In the genomic region with DNA sequence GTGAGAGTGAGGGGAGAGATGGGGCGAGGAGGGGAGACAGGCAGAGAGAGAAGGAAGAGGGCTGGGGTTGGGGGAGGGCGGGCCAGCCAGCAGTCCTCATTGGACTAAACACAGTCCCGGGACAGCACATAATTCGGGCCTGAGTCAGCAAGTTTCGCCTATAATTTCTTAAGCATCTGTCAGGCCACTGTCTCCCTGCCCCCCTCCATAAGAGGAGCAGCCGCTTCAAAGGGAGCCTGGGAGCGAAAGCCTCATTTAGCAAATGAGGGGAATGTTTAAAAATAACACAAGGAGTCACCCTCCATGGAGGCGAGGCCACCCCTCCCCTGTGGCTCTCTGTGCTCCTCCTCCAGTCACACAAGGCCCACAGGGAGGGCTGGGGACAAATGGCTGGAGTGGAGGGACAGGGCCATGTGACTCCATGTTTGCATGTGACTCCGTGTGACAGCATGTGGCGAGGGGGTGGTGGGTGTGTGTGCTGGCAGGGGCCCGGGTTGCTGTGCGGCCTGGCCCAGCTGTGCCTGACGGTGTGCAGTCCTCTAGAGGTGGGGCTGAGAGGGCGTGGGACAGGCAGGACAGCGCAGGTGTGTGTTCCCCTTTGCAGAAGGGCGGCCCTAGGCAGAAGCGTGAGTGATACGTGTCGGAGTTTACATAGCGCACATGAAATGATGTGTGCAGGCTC, we compare ENCODE assay signal across 9 cellular contexts.
A peak's percentile ranks its signal among the peaks of the same experiment; 100 is the strongest.
DNase-seq lines count a peak whose midpoint lies in the region; ATAC-seq and TF ChIP-seq lines count a peak whose summit lies in the region.
"Had no signal": no experiment of that assay in that cellular context is flagged by ENCODE, and none has a peak within 500 bp of the region (broad histone marks: within the 10 kb centered on the region; RNA-seq: fewer than 3 reads in every experiment).

No MANE protein-coding gene starts in this region.

- H3K4me2 ChIP-seq in IMR-90 (ENCODE audit: low read depth, low read length) (peak overlapping the region; percentile 23; the same call in 1 of the 2 replicates), mammary epithelial cell (ENCODE audit: insufficient read depth, low read depth, low read length) (no peak overlapping the region)

- BruUV-seq in IMR-90 (replicated peaks; lab: Mats Ljungman, UMichigan) (no TSS peak), mammary epithelial cell (replicated peaks; lab: Mats Ljungman, UMichigan) (no TSS peak)

- TF ChIP-seq EP300 in transverse colon (IDR thresholded peaks at IDR 0.05; ENCODE audit: low read depth), result no peak

- H2BK15ac ChIP-seq in IMR-90 (ENCODE audit: low read depth, low read length), result peak overlapping the region; percentile 30; the same call in 2 of the 3 replicates

- POLR2A ChIA-PET in IMR-90 (lab: Charles Lee; ENCODE audit: unreplicated experiment), result no interaction called here

- H3K4ac ChIP-seq in IMR-90 (ENCODE audit: low read depth, low read length), result peak overlapping the region; percentile 91

- H3K23ac ChIP-seq in IMR-90 (ENCODE audit: low read depth, low read length), result peak overlapping the region; percentile 13

- no peaks in the 10 kb centered on the region for H4K20me1 ChIP-seq in IMR-90 (ENCODE audit: insufficient read depth, low read length)
- H4K20me1 ChIP-seq in mammary epithelial cell (ENCODE audit: insufficient read depth, low read length), result no peaks in the 10 kb centered on the region

- CTCF ChIA-PET in IMR-90 (lab: Yijun Ruan, JAX), result no interaction called here
- CTCF ChIA-PET in mammary epithelial cell (lab: Charles Lee; ENCODE audit: low non-redundant PET), result no interaction called here

- TF ChIP-seq CTCF in IMR-90 (conservative IDR thresholded peaks at IDR 0.05; ENCODE audit: low read depth, low read length) (no peak), mammary epithelial cell (conservative IDR thresholded peaks at IDR 0.05 in 1 of 2, IDR thresholded peaks at IDR 0.05 in 1 of 2; ENCODE audit: extremely low read depth in 1 of 2, insufficient read depth in 1 of 2, low read depth in 1 of 2, low read length in 2 of 2) (no peak), left lung (IDR thresholded peaks at IDR 0.05) (no peak), transverse colon (IDR thresholded peaks at IDR 0.05) (no peak)

- 71% methylated on average over 6 of the region's 20 CpGs; no CpG with 5 or more reads in 1 of the 2 experiments for WGBS in IMR-90 (ENCODE audit: extremely low coverage in 2 of 2, insufficient read length in 1 of 2), 2 experiments
- WGBS in mammary epithelial cell (ENCODE audit: low coverage, missing lambda C conversion rate), result 37% methylated on average over 4 of the region's 20 CpGs
- 54 to 60% methylated on average over 9 to 20 of the region's 20 CpGs for WGBS in transverse colon (ENCODE audit: low coverage in 1 of 2), 2 donors

- peak overlapping the region; percentile 70; the same call in 1 of the 2 replicates for H4K5ac ChIP-seq in IMR-90 (ENCODE audit: low read depth, low read length)

- H2BK120ac ChIP-seq in IMR-90 (ENCODE audit: low read depth, low read length), result peak overlapping the region; percentile 97

- no peaks in the 10 kb centered on the region for H3K36me3 ChIP-seq in IMR-90 (ENCODE audit: control insufficient read depth, insufficient read depth, low read length)
- no peaks in the 10 kb centered on the region for H3K36me3 ChIP-seq in mammary epithelial cell (ENCODE audit: insufficient read depth, low read length)
- no peaks in the 10 kb centered on the region for H3K36me3 ChIP-seq in left lung
- H3K36me3 ChIP-seq in transverse colon, result no peaks in the 10 kb centered on the region

- H3K14ac ChIP-seq in IMR-90 (replicated peaks; ENCODE audit: low read depth, low read length), result peak overlapping the region; percentile 63

- peak overlapping the region; percentile 76; the same call in 1 of the 2 replicates for H2AK5ac ChIP-seq in IMR-90 (ENCODE audit: low read depth, low read length)

- intact Hi-C loops in IMR-90 (cut with micrococcal nuclease), result no loop called here
- intact Hi-C loops in mammary epithelial cell (cut with micrococcal nuclease), result no loop called here
- intact Hi-C loops in left lung (cut with DNase I), result no loop called here
- intact Hi-C loops in transverse colon (cut with DNase I; ENCODE audit: low total_unique reads), result no loop called here

- DNase-seq in AG08395 (ENCODE audit: low spot score), result peak; percentile 95
- DNase-seq in IMR-90, result peak; percentile 86
- DNase-seq in mammary epithelial cell, result peak; percentile 68
- DNase-seq in left lung, result peak in 1 of 2 donors; percentile 64
- DNase-seq in SKM-1 (lab: John Stamatoyannopoulos, UW; ENCODE audit: unreplicated experiment), result no peak
- no peak for DNase-seq in transverse colon
- DNase-seq in activated CD8-positive, alpha-beta memory T cell treated with anti-CD3 and anti-CD28 coated beads, Interleukin-2, amount 50 U/mL, for 4 hours, result no peak
- DNase-seq: SW 1271 had no signal

- H3K79me1 ChIP-seq in IMR-90 (ENCODE audit: low read depth in 1 of 2, low read length in 2 of 2), result no peaks in the 10 kb centered on the region

- H3K4me1 ChIP-seq in IMR-90 (ENCODE audit: control insufficient read depth, insufficient read depth, low read length), result peaks cover 12% of the 10 kb centered on the region; the same call in 1 of the 2 replicates
- peaks cover 3% of the 10 kb centered on the region for H3K4me1 ChIP-seq in mammary epithelial cell (ENCODE audit: insufficient read depth, low read length)
- no peaks in the 10 kb centered on the region for H3K4me1 ChIP-seq in left lung
- peaks cover 0 to 5% (median 0%) of the 10 kb centered on the region in 4 donors for H3K4me1 ChIP-seq in transverse colon

- no peak overlapping the region for H3K56ac ChIP-seq in IMR-90 (ENCODE audit: extremely low read depth, insufficient read depth, low read length)

- H4K91ac ChIP-seq in IMR-90 (ENCODE audit: insufficient read depth, low read depth, low read length), result peak overlapping the region; percentile 93

- H3K9me3 ChIP-seq in IMR-90 (ENCODE audit: control insufficient read depth, insufficient read depth, low read length) (no peaks in the 10 kb centered on the region), mammary epithelial cell (replicated peaks; ENCODE audit: insufficient read depth, low read length) (no peaks in the 10 kb centered on the region), left lung (no peaks in the 10 kb centered on the region), transverse colon (no peaks in the 10 kb centered on the region)

- H3K4me3 ChIP-seq in IMR-90 (ENCODE audit: insufficient read depth, low read depth, low read length), result no peak overlapping the region
- H3K4me3 ChIP-seq in mammary epithelial cell (replicated peaks in 1 of 3; ENCODE audit: insufficient read depth in 1 of 3, low read depth in 2 of 3, low read length in 3 of 3), result no peak overlapping the region
- no peak overlapping the region for H3K4me3 ChIP-seq in left lung
- no peak overlapping the region for H3K4me3 ChIP-seq in transverse colon

- H2AFZ ChIP-seq in IMR-90 (replicated peaks; ENCODE audit: low read length, poor library complexity), result peak overlapping the region; percentile 91
- H2AFZ ChIP-seq in mammary epithelial cell (ENCODE audit: low read depth, low read length), result peak overlapping the region; percentile 13

- H3K9ac ChIP-seq in IMR-90 (ENCODE audit: low read depth, low read length) (peak overlapping the region; percentile 21; the same call in 1 of the 2 replicates), mammary epithelial cell (ENCODE audit: insufficient read depth, low read length) (no peak overlapping the region)

- dilution Hi-C loops in IMR-90 (cut with HindIII; ENCODE audit: low sequenced_read_pairs, unreplicated experiment) (no loop called here), mammary epithelial cell (cut with HindIII; ENCODE audit: low sequenced_read_pairs) (no loop called here)

- H4K8ac ChIP-seq in IMR-90 (ENCODE audit: low read depth in 2 of 2, low read length in 2 of 2), result peak overlapping the region; percentile 89 to 90; a peak in 3 of 4 replicates

- no peaks in the 10 kb centered on the region for H3K27me3 ChIP-seq in IMR-90 (ENCODE audit: control insufficient read depth, insufficient read depth, low read length)
- no peaks in the 10 kb centered on the region for H3K27me3 ChIP-seq in mammary epithelial cell (ENCODE audit: insufficient read depth, low read length)
- H3K27me3 ChIP-seq in left lung, result no peaks in the 10 kb centered on the region
- H3K27me3 ChIP-seq in transverse colon, result no peaks in the 10 kb centered on the region

- peak overlapping the region; percentile 81 for H2BK20ac ChIP-seq in IMR-90 (ENCODE audit: low read depth, low read length)

- no peaks in the 10 kb centered on the region for H3K79me2 ChIP-seq in mammary epithelial cell (ENCODE audit: insufficient read depth, low read length)

- peak overlapping the region; percentile 88 for H3K27ac ChIP-seq in IMR-90 (ENCODE audit: insufficient read depth, low read length)
- no peak overlapping the region for H3K27ac ChIP-seq in mammary epithelial cell (ENCODE audit: insufficient read depth, low read depth, low read length)
- H3K27ac ChIP-seq in left lung, result no peak overlapping the region
- no peak overlapping the region for H3K27ac ChIP-seq in transverse colon

- H3K9me1 ChIP-seq in IMR-90 (ENCODE audit: insufficient read depth, low read length), result peaks cover 4% of the 10 kb centered on the region; the same call in 1 of the 2 replicates

- H2BK5ac ChIP-seq in IMR-90 (ENCODE audit: low read depth, low read length, poor library complexity, severe bottlenecking), result peak overlapping the region; percentile 28

- TF ChIP-seq POLR2A in IMR-90 (IDR thresholded peaks at IDR 0.05; ENCODE audit: low read depth, low read length) (no peak), transverse colon (IDR thresholded peaks at IDR 0.05) (no peak)

- in situ Hi-C loops in IMR-90 (cut with MboI; ENCODE audit: low sequenced_read_pairs), result loop anchor here (10.0 kb wide), 1 partner anchor 62 kb away; no protein-coding TSS in a partner anchor
- in situ Hi-C loops in mammary epithelial cell (cut with MboI; ENCODE audit: low sequenced_read_pairs in 2 of 2), result no loop called here
- in situ Hi-C loops in transverse colon (cut with MboI; ENCODE audit: low pct_ligation_motif_present in 1 of 4, low pct_unique_long_range_greater_than_20kb in 1 of 4, low sequenced_read_pairs in 3 of 4), result no loop called here

- peak overlapping the region; percentile 66 for H2AK9ac ChIP-seq in IMR-90 (replicated peaks; ENCODE audit: low read depth, low read length, poor library complexity)

- ATAC-seq in IMR-90 (ENCODE audit: low read depth) (peak; percentile 96), left lung (peak; percentile 82), HG03378 (IDR thresholded peaks at IDR 0.05; ENCODE audit: unreplicated experiment) (no peak)

- peak overlapping the region; percentile 59; the same call in 1 of the 2 replicates for H3K18ac ChIP-seq in IMR-90 (ENCODE audit: low read depth, low read length)

- no peak for TF ChIP-seq RAD21 in IMR-90 (IDR thresholded peaks at IDR 0.05; ENCODE audit: low read length)

TF ChIP-seq in IMR-90, 13 proteins besides CTCF, POLR2A, EP300 and RAD21 (continues in another document):
- TF ChIP-seq BHLHE40 (IDR thresholded peaks at IDR 0.05; ENCODE audit: low read depth, low read length), result peak; percentile 79; the same call in 1 of the 2 replicates
- 0 out of 2 replicates have a peak, but pooled peaks have one; percentile 24 for TF ChIP-seq FOS (IDR thresholded peaks at IDR 0.05; ENCODE audit: low read depth, low read length)
- TF ChIP-seq RCOR1 (IDR thresholded peaks at IDR 0.05; ENCODE audit: insufficient replicate concordance, low read length), result peak; percentile 80
- no peak for TF ChIP-seq RFX5 (IDR thresholded peaks at IDR 0.05; ENCODE audit: low read depth, low read length)

Comparison
In these comparisons a context has a peak if more than half of its experiments do, and no peak if none do; other contexts are left out.
1. DNase-seq: peak in AG08395 (single experiment), IMR-90 (single experiment) and mammary epithelial cell (single experiment); none in SKM-1 (single experiment), transverse colon (single experiment) and activated CD8-positive, alpha-beta memory T cell treated with anti-CD3 and anti-CD28 coated beads, Interleukin-2, amount 50 U/mL, for 4 hours (single experiment).